8 cellular contexts compared by ENCODE assay signal in the genomic region with DNA sequence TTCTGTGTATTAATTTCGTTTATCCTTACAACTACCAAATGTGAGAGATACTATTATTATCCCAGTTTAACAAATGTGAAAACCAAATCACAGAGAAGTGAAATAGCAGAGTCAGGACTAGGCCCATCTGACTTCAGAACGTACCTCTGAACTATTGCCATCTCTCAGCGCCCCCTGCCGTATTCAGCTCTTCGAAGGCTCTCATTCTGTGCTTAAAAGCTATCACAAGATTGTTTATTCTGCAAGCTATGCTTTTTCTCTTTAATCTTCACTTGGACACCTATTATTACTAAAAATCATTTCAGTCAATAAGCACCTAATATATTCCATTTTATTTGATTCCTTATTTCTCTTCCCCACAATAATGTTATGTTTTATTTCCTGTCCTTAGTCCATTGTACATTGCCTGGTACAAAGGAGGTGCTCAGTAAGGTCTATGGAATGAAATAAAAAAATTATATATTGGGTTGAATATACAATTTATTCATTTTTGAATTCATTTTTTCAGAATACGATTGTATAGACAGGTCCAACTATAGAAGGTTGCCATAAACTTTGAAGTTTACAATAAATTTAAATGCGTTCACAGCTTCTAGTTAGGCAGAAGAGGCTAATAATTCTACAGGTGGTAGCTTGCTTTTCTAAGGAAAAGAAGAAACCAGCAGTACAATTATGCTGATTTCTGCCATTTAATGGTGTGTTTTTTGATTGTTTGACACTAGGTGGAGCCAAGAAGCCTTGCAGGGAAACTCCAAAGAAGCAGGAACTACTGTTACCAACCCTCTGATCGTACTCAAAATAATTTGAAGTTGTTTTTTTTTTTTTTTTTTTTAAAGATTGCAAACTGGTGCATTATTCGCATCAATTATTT.
DNase-seq lines count a peak whose midpoint lies in the region; ATAC-seq and TF ChIP-seq lines count a peak whose summit lies in the region.

No MANE protein-coding gene starts in this region.

- intact Hi-C loops in CD8-positive, alpha-beta T cell (cut with DNase I, micrococcal nuclease): loop anchor here in 1 of 2 experiments (5.0 kb wide), 2 partner anchors 208 to 432 kb away; no protein-coding TSS in a partner anchor

- no peak overlapping the region for H3K4me3 ChIP-seq in CD8-positive, alpha-beta T cell (ENCODE audit: low read depth, low read length)
- H3K4me3 ChIP-seq in endocrine pancreas (ENCODE audit: control insufficient read depth, insufficient read depth, low read length): peak overlapping the region; percentile 29

- H3K27me3 Mint-ChIP-seq in CD8-positive, alpha-beta T cell (ENCODE audit: low read depth): peaks cover 4% of the 10 kb centered on the region
- H3K27me3 Mint-ChIP-seq in naive thymus-derived CD8-positive, alpha-beta T cell: peaks cover 0 to 13% (median 2%) of the 10 kb centered on the region in 5 donors

- peaks cover 2% of the 10 kb centered on the region for H3K4me1 Mint-ChIP-seq in CD8-positive, alpha-beta T cell (ENCODE audit: low read depth)
- H3K4me1 Mint-ChIP-seq in naive thymus-derived CD8-positive, alpha-beta T cell: peaks cover 0 to 27% (median 2%) of the 10 kb centered on the region in 4 donors

- DNase-seq in CD8-positive, alpha-beta T cell: peak in 1 of 7 experiments; percentile 21
- DNase-seq in KBM-7: peak; percentile 77
- DNase-seq in RKO (ENCODE audit: low spot score): peak; percentile 81
- DNase-seq in naive thymus-derived CD8-positive, alpha-beta T cell: peak in 2 of 10 donors; percentile 27 to 40
- no peak for DNase-seq in T1000 (lab: John Stamatoyannopoulos, UW)

- ATAC-seq in CD8-positive, alpha-beta T cell: peak; percentile 56
- peak; percentile 46 for ATAC-seq in GM18511 (IDR thresholded peaks at IDR 0.05; ENCODE audit: unreplicated experiment)
- peak; percentile 64 to 65 for ATAC-seq in naive thymus-derived CD8-positive, alpha-beta T cell
- no peak for ATAC-seq in activated CD4-positive, CD25-positive, alpha-beta regulatory T cell treated with anti-CD3 and anti-CD28 coated beads, Interleukin-2, amount 50 U/mL, for 24 hours

- H3K36me3 Mint-ChIP-seq in CD8-positive, alpha-beta T cell: no peaks in the 10 kb centered on the region
- H3K36me3 Mint-ChIP-seq in naive thymus-derived CD8-positive, alpha-beta T cell: no peaks in the 10 kb centered on the region

- no peaks in the 10 kb centered on the region for H3K9me3 Mint-ChIP-seq in CD8-positive, alpha-beta T cell
- no peaks in the 10 kb centered on the region for H3K9me3 Mint-ChIP-seq in naive thymus-derived CD8-positive, alpha-beta T cell

- CTCF ChIA-PET in CD8-positive, alpha-beta T cell (lab: Charles Lee): interaction anchor here (1.0 to 1.9 kb wide), 4 partner anchors 11 to 435 kb away, joined by 3 to 6 read pairs (median 4); no protein-coding TSS in a partner anchor

- H3K9ac ChIP-seq in endocrine pancreas (ENCODE audit: control insufficient read depth, insufficient read depth, low read length): no peak overlapping the region

- in situ Hi-C loops in KBM-7 (cut with MboI; ENCODE audit: low pct_unique_long_range_greater_than_20kb, low sequenced_read_pairs): no loop called here

- no peaks in the 10 kb centered on the region for H3K9me3 ChIP-seq in CD8-positive, alpha-beta T cell (ENCODE audit: low read length)
- H3K9me3 ChIP-seq in endocrine pancreas (ENCODE audit: control insufficient read depth, low read length): no peaks in the 10 kb centered on the region

- no peak overlapping the region for H3K27ac ChIP-seq in CD8-positive, alpha-beta T cell (ENCODE audit: low read depth, low read length)

- peak overlapping the region; percentile 13 for H3K4me3 Mint-ChIP-seq in CD8-positive, alpha-beta T cell
- peak overlapping the region in 1 of 10 donors; percentile 46 for H3K4me3 Mint-ChIP-seq in naive thymus-derived CD8-positive, alpha-beta T cell

- no peaks in the 10 kb centered on the region for H3K27me3 ChIP-seq in CD8-positive, alpha-beta T cell (ENCODE audit: insufficient read depth, low read length)
- no peaks in the 10 kb centered on the region for H3K27me3 ChIP-seq in endocrine pancreas (ENCODE audit: control insufficient read depth, insufficient read depth, low read length)

- peak; percentile 40 for TF ChIP-seq CTCF in CD8-positive, alpha-beta T cell (IDR thresholded peaks at IDR 0.05)

- H3K27ac Mint-ChIP-seq in CD8-positive, alpha-beta T cell: no peak overlapping the region
- H3K27ac Mint-ChIP-seq in naive thymus-derived CD8-positive, alpha-beta T cell: no peak overlapping the region

- POLR2A ChIA-PET in CD8-positive, alpha-beta T cell (lab: Charles Lee): no interaction called here
- POLR2A ChIA-PET in naive thymus-derived CD8-positive, alpha-beta T cell (lab: Charles Lee): interaction anchor here (0.6 kb wide), 1 partner anchor 32 kb away, joined by 7 read pairs; no protein-coding TSS in a partner anchor

- H3K4me1 ChIP-seq in CD8-positive, alpha-beta T cell (ENCODE audit: insufficient read depth, low read length): no peaks in the 10 kb centered on the region
- H3K4me1 ChIP-seq in endocrine pancreas (ENCODE audit: control insufficient read depth, insufficient read depth, low read length): peaks cover 6% of the 10 kb centered on the region

- H3K36me3 ChIP-seq in CD8-positive, alpha-beta T cell (ENCODE audit: insufficient read depth, low read length): no peaks in the 10 kb centered on the region
- H3K36me3 ChIP-seq in endocrine pancreas (ENCODE audit: control insufficient read depth, insufficient read depth, low read length): no peaks in the 10 kb centered on the region

Comparison
In these comparisons a context has a peak if more than half of its experiments do, and no peak if none do; other contexts are left out.
1. ATAC-seq: peak in CD8-positive, alpha-beta T cell (single experiment), GM18511 (single experiment) and naive thymus-derived CD8-positive, alpha-beta T cell (2 of 2); none in activated CD4-positive, CD25-positive, alpha-beta regulatory T cell treated with anti-CD3 and anti-CD28 coated beads, Interleukin-2, amount 50 U/mL, for 24 hours (0 of 2).